In genomic region chr20:51182571-51182970, GRCh38 we compare ENCODE assay signal across 23 cellular contexts.
"Had no signal": no experiment of that assay in that cellular context is flagged by ENCODE, and none has a peak within 500 bp of the region (broad histone marks: within the 10 kb centered on the region; RNA-seq: fewer than 3 reads in every experiment).

No MANE protein-coding gene starts in this region.

- H3K4me1 Mint-ChIP-seq: activated naive CD4-positive, alpha-beta T cell treated with anti-CD3 and anti-CD28 coated beads, Interleukin-2, amount 50 U/mL, for 24 hours; T-cell had no signal

- H3K4me1 ChIP-seq: breast epithelium, Peyer's patch, SJSA1 had no signal

- H3K27ac Mint-ChIP-seq: activated CD8-positive, alpha-beta T cell treated with anti-CD3 and anti-CD28 coated beads for 36 hours; activated naive CD4-positive, alpha-beta T cell treated with anti-CD3 and anti-CD28 coated beads, Interleukin-2, amount 50 U/mL, for 24 hours; activated T-cell treated with anti-CD3 and anti-CD28 coated beads, Interleukin-2, amount 50 U/mL, for 72 hours; activated T-helper 2 cell treated with anti-CD3 and anti-CD28 coated beads, Interferon-gamma antibody, Interleukin-2, Interleukin-4, amounts not matched to agents 10 μg/mL and 5 μg/mL and 100 μg/mL, durations not matched to agents 14 hours and 24 hours and 36 hours; T-cell had no signal

- H3K36me3 ChIP-seq: breast epithelium, Peyer's patch, SJSA1 had no signal

- H3K27me3 ChIP-seq: breast epithelium, Peyer's patch had no signal

- H3K9me3 ChIP-seq: breast epithelium, Peyer's patch, SJSA1 had no signal

- H3K4me3 ChIP-seq: breast epithelium, Peyer's patch, SJSA1 had no signal

- DNase-seq: activated CD4-positive, alpha-beta T cell treated with anti-CD3 and anti-CD28 coated beads for 4 hours; activated CD8-positive, alpha-beta memory T cell treated with anti-CD3 and anti-CD28 coated beads, Interleukin-2, amount 50 U/mL, for 4 hours; activated CD8-positive, alpha-beta T cell treated with anti-CD3 and anti-CD28 coated beads for 36 hours; activated T-cell treated with anti-CD3 and anti-CD28 coated beads, Interleukin-2, amount 50 U/mL, for 72 hours; aorta; caudate nucleus; IMR-90; KBM-7; NCI-H1092; NCI-H1436; NCI-H1694 treated with DMSO at 0.1 percent for 48 hours; NCI-H2029 treated with DMSO at 0.1 percent for 48 hours; NCI-H446; NCI-H524; Peyer's patch; SHP77; T-cell; T-helper 2 cell; T1000 had no signal

- ATAC-seq: activated CD8-positive, alpha-beta T cell treated with anti-CD3 and anti-CD28 coated beads for 36 hours; activated T-cell treated with anti-CD3 and anti-CD28 coated beads, Interleukin-2, amount 50 U/mL, for 72 hours; T-cell had no signal

- H3K36me3 Mint-ChIP-seq: activated naive CD4-positive, alpha-beta T cell treated with anti-CD3 and anti-CD28 coated beads, Interleukin-2, amount 50 U/mL, for 24 hours; T-cell had no signal

- H3K27ac ChIP-seq: breast epithelium, Peyer's patch, SJSA1 had no signal

- H3K4me3 Mint-ChIP-seq: activated CD8-positive, alpha-beta T cell treated with anti-CD3 and anti-CD28 coated beads for 36 hours; activated naive CD4-positive, alpha-beta T cell treated with anti-CD3 and anti-CD28 coated beads, Interleukin-2, amount 50 U/mL, for 24 hours; activated T-cell treated with anti-CD3 and anti-CD28 coated beads, Interleukin-2, amount 50 U/mL, for 72 hours; T-cell had no signal

- H3K9me3 Mint-ChIP-seq: activated CD8-positive, alpha-beta T cell treated with anti-CD3 and anti-CD28 coated beads for 36 hours; activated naive CD4-positive, alpha-beta T cell treated with anti-CD3 and anti-CD28 coated beads, Interleukin-2, amount 50 U/mL, for 24 hours; activated T-cell treated with anti-CD3 and anti-CD28 coated beads, Interleukin-2, amount 50 U/mL, for 72 hours; activated T-helper 2 cell treated with anti-CD3 and anti-CD28 coated beads, Interferon-gamma antibody, Interleukin-2, Interleukin-4, amounts not matched to agents 10 μg/mL and 5 μg/mL and 100 μg/mL, durations not matched to agents 14 hours and 24 hours and 36 hours; T-cell had no signal
